In the genomic region with DNA sequence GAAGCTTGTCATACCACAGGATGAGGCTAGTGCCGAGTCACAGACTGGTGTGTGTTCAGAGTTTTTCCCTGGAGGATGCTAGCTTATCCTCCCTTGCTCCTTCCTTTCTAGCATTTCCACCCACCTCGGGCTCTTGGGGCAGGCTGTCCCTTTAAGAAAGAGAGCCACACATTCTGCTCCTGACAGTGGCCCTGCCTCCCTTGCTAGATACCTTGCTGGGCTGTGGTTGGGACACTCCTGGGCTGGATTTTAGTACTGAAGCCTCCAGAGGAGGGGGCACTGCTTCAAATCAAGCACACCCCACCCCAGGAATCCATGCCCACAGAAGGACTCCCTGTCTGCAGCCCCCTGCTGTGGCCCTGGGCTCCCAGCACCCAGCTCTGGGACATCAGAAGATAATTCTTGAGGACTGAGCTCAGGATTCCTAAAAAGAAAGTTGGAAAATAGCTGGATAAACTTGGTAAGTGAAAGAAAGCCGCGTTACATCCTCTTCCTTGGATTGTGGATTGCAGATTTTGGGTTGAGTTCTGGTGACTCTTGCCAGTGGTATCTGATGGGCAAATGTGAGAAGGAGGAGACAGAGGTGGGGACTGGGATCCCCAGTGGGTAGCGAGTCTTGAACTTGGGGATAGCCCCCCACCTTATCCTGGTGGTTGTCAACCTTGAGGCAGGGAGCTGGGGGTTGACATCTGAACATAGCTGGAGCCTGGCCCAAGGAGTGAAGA, we compare ENCODE assay signal across 11 cellular contexts. TPM values are rescaled to one million over a fixed set of nuclear protein-coding genes. Genes with fewer than 3 reads are reported as not detected.
DNase-seq lines count a peak whose midpoint lies in the region; ATAC-seq and TF ChIP-seq lines count a peak whose summit lies in the region.
"Had no signal": no experiment of that assay in that cellular context is flagged by ENCODE, and none has a peak within 500 bp of the region (broad histone marks: within the 10 kb centered on the region; RNA-seq: fewer than 3 reads in every experiment).

No MANE protein-coding gene starts in this region.

- ATAC-seq in heart left ventricle (peak in 1 of 4 donors; percentile 13), upper lobe of left lung (ENCODE audit: low FRiP score in 2 of 2) (no peak), HG03045 (IDR thresholded peaks at IDR 0.05; ENCODE audit: unreplicated experiment) (no peak), GM18873 (IDR thresholded peaks at IDR 0.05; ENCODE audit: low FRiP score, unreplicated experiment) (no peak)
- ATAC-seq: activated T-cell treated with anti-CD3 and anti-CD28 coated beads, Interleukin-2, amount 50 U/mL, for 72 hours; foreskin keratinocyte had no signal

- no peak for TF ChIP-seq EP300 in upper lobe of left lung (IDR thresholded peaks at IDR 0.05)

- DNase-seq in ascending aorta (ENCODE audit: low spot score in 2 of 2) = no peak
- DNase-seq in heart left ventricle = peak in 1 of 5 donors; percentile 29
- DNase-seq in osteocyte (ENCODE audit: extremely low spot score, unreplicated experiment) = no peak
- DNase-seq in upper lobe of left lung = peak in 1 of 2 donors; percentile 37
- DNase-seq in NOMO-1 treated with DMSO at 0.1 percent for 48 hours (lab: John Stamatoyannopoulos, UW; ENCODE audit: unreplicated experiment) = no peak
- DNase-seq: activated T-cell treated with anti-CD3 and anti-CD28 coated beads, Interleukin-2, amount 50 U/mL, for 72 hours; COR-L47; foreskin keratinocyte; NCI-H2029 had no signal

- H3K9me3 Mint-ChIP-seq in osteocyte (ENCODE audit: unreplicated experiment) = no peaks in the 10 kb centered on the region
- H3K9me3 Mint-ChIP-seq: activated T-cell treated with anti-CD3 and anti-CD28 coated beads, Interleukin-2, amount 50 U/mL, for 72 hours had no signal

- H3K4me3 ChIP-seq in ascending aorta (peak overlapping the region; percentile 35 to 57), heart left ventricle (peak overlapping the region in 9 of 12 donors; percentile 28 to 46 (median 43)), upper lobe of left lung (peak overlapping the region in 3 of 4 donors; percentile 16 to 35 (median 35))

- H3K4me1 ChIP-seq in ascending aorta = peaks cover 30 to 81% of the 10 kb centered on the region in 2 donors
- H3K4me1 ChIP-seq in heart left ventricle = peaks cover 0 to 70% (median 30%) of the 10 kb centered on the region in 12 donors
- peaks cover 34 to 70% (median 64%) of the 10 kb centered on the region in 4 donors for H3K4me1 ChIP-seq in upper lobe of left lung
- H3K4me1 ChIP-seq: foreskin keratinocyte had no signal

- TF ChIP-seq POLR2A in heart left ventricle (IDR thresholded peaks at IDR 0.05) (no peak), upper lobe of left lung (IDR thresholded peaks at IDR 0.05) (no peak)

- no peaks in the 10 kb centered on the region for H3K27me3 Mint-ChIP-seq in osteocyte (ENCODE audit: unreplicated experiment)

- WGBS in heart left ventricle, 4 donors = 43 to 58% (median 50%) methylated on average over 5 of the region's 5 CpGs
- 54 to 75% methylated on average over 5 of the region's 5 CpGs for WGBS in upper lobe of left lung, 2 donors

- TF ChIP-seq CTCF in ascending aorta (IDR thresholded peaks at IDR 0.05) = no peak
- no peak for TF ChIP-seq CTCF in heart left ventricle (IDR thresholded peaks at IDR 0.05)
- TF ChIP-seq CTCF in osteocyte (IDR thresholded peaks at IDR 0.05) = no peak
- no peak for TF ChIP-seq CTCF in upper lobe of left lung (IDR thresholded peaks at IDR 0.05)

- H3K36me3 Mint-ChIP-seq in osteocyte (ENCODE audit: unreplicated experiment) = peaks cover 13% of the 10 kb centered on the region

- intact Hi-C loops in ascending aorta (cut with DNase I) (no loop called here), heart left ventricle (cut with DNase I) (loop anchor here in 1 of 10 donors (5.0 kb wide), 1 partner anchor 41 kb away; no protein-coding TSS in a partner anchor)

- H3K36me3 ChIP-seq in ascending aorta (no peaks in the 10 kb centered on the region), heart left ventricle (peaks cover 0 to 4% (median 0%) of the 10 kb centered on the region in 9 donors), upper lobe of left lung (no peaks in the 10 kb centered on the region)

- H3K4me1 Mint-ChIP-seq in osteocyte (ENCODE audit: unreplicated experiment) = peaks cover 72% of the 10 kb centered on the region

- peak overlapping the region; percentile 80 for H3K27ac Mint-ChIP-seq in osteocyte (ENCODE audit: unreplicated experiment)
- H3K27ac Mint-ChIP-seq: activated T-cell treated with anti-CD3 and anti-CD28 coated beads, Interleukin-2, amount 50 U/mL, for 72 hours had no signal

- H3K4me3 Mint-ChIP-seq in osteocyte (ENCODE audit: unreplicated experiment) = peak overlapping the region; percentile 60
- H3K4me3 Mint-ChIP-seq: activated T-cell treated with anti-CD3 and anti-CD28 coated beads, Interleukin-2, amount 50 U/mL, for 72 hours had no signal

- H3K9me3 ChIP-seq in ascending aorta = no peaks in the 10 kb centered on the region
- H3K9me3 ChIP-seq in heart left ventricle = no peaks in the 10 kb centered on the region
- H3K9me3 ChIP-seq in upper lobe of left lung = no peaks in the 10 kb centered on the region

- H3K27ac ChIP-seq in ascending aorta (peak overlapping the region; percentile 70 to 77), heart left ventricle (peak overlapping the region; percentile 47 to 83 (median 76)), upper lobe of left lung (peak overlapping the region; percentile 81 to 88 (median 82))
- H3K27ac ChIP-seq: foreskin keratinocyte had no signal

- H3K27me3 ChIP-seq in ascending aorta (no peaks in the 10 kb centered on the region), heart left ventricle (no peaks in the 10 kb centered on the region), upper lobe of left lung (no peaks in the 10 kb centered on the region)
- H3K27me3 ChIP-seq: foreskin keratinocyte had no signal

RNA-seq across cellular contexts. Expression of a gene that starts 29.0 kb away (rescaled TPM):
- total RNA-seq in ascending aorta (44.0 TPM), heart left ventricle (10 to 100 TPM; 11.5 to 20.9 (median 13.6) TPM), osteocyte (87.2 and 92.1 TPM in 2 replicates), upper lobe of left lung (10 to 100 TPM; 21.0 to 81.7 (median 31.9) TPM)
- polyA plus RNA-seq in heart left ventricle = 10 to 100 TPM in 1 of 2 donors, 1 to 10 TPM in 1; 6.4 to 13.5 TPM
- total RNA-seq: activated T-cell treated with anti-CD3 and anti-CD28 coated beads, Interleukin-2, amount 50 U/mL, for 72 hours had no signal
- polyA plus RNA-seq: foreskin keratinocyte had no signal
